Comparison of ENCODE assay signal across 16 cellular contexts in genomic region chrX:130719399-130719798, GRCh38.
A peak's percentile ranks its signal among the peaks of the same experiment; 100 is the strongest.
DNase-seq lines count a peak whose midpoint lies in the region; ATAC-seq and TF ChIP-seq lines count a peak whose summit lies in the region.
"Had no signal": no experiment of that assay in that cellular context is flagged by ENCODE, and none has a peak within 500 bp of the region (broad histone marks: within the 10 kb centered on the region; RNA-seq: fewer than 3 reads in every experiment).

No MANE protein-coding gene starts in this region.

- H3K9me2 ChIP-seq in SK-N-SH (no peaks in the 10 kb centered on the region), Karpas-422 (replicated peaks; ENCODE audit: insufficient read depth, low read length) (no peaks in the 10 kb centered on the region)

- H3K4me3 ChIP-seq in SK-N-SH (ENCODE audit: low read depth in 2 of 2, low read length in 1 of 2) (no peak overlapping the region), Karpas-422 (ENCODE audit: low read length) (no peak overlapping the region), colonic mucosa (no peak overlapping the region)
- H3K4me3 ChIP-seq: BLaER1 had no signal

- peaks cover 4% of the 10 kb centered on the region for H3K9me3 Mint-ChIP-seq in glutamatergic neuron (ENCODE audit: unreplicated experiment)
- H3K9me3 Mint-ChIP-seq: CD8-positive, alpha-beta memory T cell; HFFc6 had no signal

- TF ChIP-seq EP300 in SK-N-SH (IDR thresholded peaks at IDR 0.05; ENCODE audit: borderline replicate concordance in 1 of 2, low read depth in 1 of 2, low read length in 1 of 2) = no peak

- ATAC-seq in SK-N-SH treated with all-trans-retinoic acid at 6 μM for 48 hours = no peak
- no peak for ATAC-seq in GM18517 (IDR thresholded peaks at IDR 0.05; ENCODE audit: unreplicated experiment)

- no peaks in the 10 kb centered on the region for H3F3A ChIP-seq in SK-N-SH (replicated peaks; ENCODE audit: insufficient read depth)

- H3K36me3 ChIP-seq in SK-N-SH (replicated peaks in 1 of 2; ENCODE audit: control insufficient read depth in 1 of 2, insufficient read depth in 2 of 2, low read length in 1 of 2) (no peaks in the 10 kb centered on the region), Karpas-422 (ENCODE audit: insufficient read depth, low read length) (no peaks in the 10 kb centered on the region), colonic mucosa (no peaks in the 10 kb centered on the region)
- H3K36me3 ChIP-seq: BLaER1 had no signal

- WGBS in SK-N-SH (ENCODE audit: low lambda C conversion rate) = 47% methylated on average over 6 of the region's 6 CpGs

- H3K79me2 ChIP-seq in SK-N-SH (ENCODE audit: insufficient read depth) (no peaks in the 10 kb centered on the region), Karpas-422 (ENCODE audit: low read length) (no peaks in the 10 kb centered on the region)

- H3K27ac Mint-ChIP-seq in glutamatergic neuron (ENCODE audit: unreplicated experiment) = peak overlapping the region; percentile 89
- H3K27ac Mint-ChIP-seq: CD8-positive, alpha-beta memory T cell; HFFc6 had no signal

- no peak overlapping the region for H2AFZ ChIP-seq in SK-N-SH (ENCODE audit: low read depth)
- no peak overlapping the region for H2AFZ ChIP-seq in Karpas-422 (ENCODE audit: low read length)

- DNase-seq in SK-N-SH = peak; percentile 2
- DNase-seq in SK-N-DZ (ENCODE audit: low spot score) = peak; percentile 33
- DNase-seq in glutamatergic neuron = peak; percentile 72
- peak; percentile 37 for DNase-seq in retina
- no peak for DNase-seq in Karpas-422
- DNase-seq in colonic mucosa = no peak
- DNase-seq: Caco-2; CD8-positive, alpha-beta memory T cell; DND-41; GDM1; HCEC 1CT; HFFc6 had no signal

- H4K20me1 ChIP-seq in SK-N-SH (ENCODE audit: insufficient read depth) = no peaks in the 10 kb centered on the region
- no peaks in the 10 kb centered on the region for H4K20me1 ChIP-seq in Karpas-422 (ENCODE audit: insufficient read depth, low read depth, low read length)

- H3K4me2 ChIP-seq in SK-N-SH (no peak overlapping the region), Karpas-422 (ENCODE audit: low read depth, low read length, poor library complexity, severe bottlenecking) (no peak overlapping the region)
- H3K4me2 ChIP-seq: BLaER1 had no signal

- H3K27me3 ChIP-seq in SK-N-SH (ENCODE audit: insufficient read depth) (no peaks in the 10 kb centered on the region; the same call in 1 of the 2 replicates), Karpas-422 (ENCODE audit: low read length) (no peaks in the 10 kb centered on the region), colonic mucosa (no peaks in the 10 kb centered on the region)

- H3K9me3 ChIP-seq in SK-N-SH (no peaks in the 10 kb centered on the region), Karpas-422 (ENCODE audit: low read length) (no peaks in the 10 kb centered on the region), colonic mucosa (no peaks in the 10 kb centered on the region)
- H3K9me3 ChIP-seq: BLaER1, Caco-2 had no signal

- no peaks in the 10 kb centered on the region for H3K36me3 Mint-ChIP-seq in glutamatergic neuron (ENCODE audit: unreplicated experiment)

- H3K4me1 ChIP-seq in SK-N-SH (ENCODE audit: control insufficient read depth in 1 of 2, insufficient read depth in 2 of 2, low read depth in 1 of 2, low read length in 1 of 2) = peaks cover 0 to 20% of the 10 kb centered on the region in 2 experiments; a peak in 2 of 4 replicates
- H3K4me1 ChIP-seq in Karpas-422 (ENCODE audit: low read length) = no peaks in the 10 kb centered on the region
- no peaks in the 10 kb centered on the region for H3K4me1 ChIP-seq in colonic mucosa
- H3K4me1 ChIP-seq: BLaER1, Caco-2 had no signal

- no peaks in the 10 kb centered on the region for H3K27me3 Mint-ChIP-seq in glutamatergic neuron (ENCODE audit: unreplicated experiment)

- H3K4me3 Mint-ChIP-seq in glutamatergic neuron (ENCODE audit: unreplicated experiment) = peak overlapping the region; percentile 78
- H3K4me3 Mint-ChIP-seq: CD8-positive, alpha-beta memory T cell; HFFc6 had no signal

- TF ChIP-seq CTCF in SK-N-SH (IDR thresholded peaks at IDR 0.05) = no peak
- TF ChIP-seq CTCF in glutamatergic neuron (IDR thresholded peaks at IDR 0.05; ENCODE audit: partially characterized antibody, unreplicated experiment) = no peak
- no peak for TF ChIP-seq CTCF in colonic mucosa (IDR thresholded peaks at IDR 0.05)

- CTCF ChIA-PET in SK-N-SH (lab: Yijun Ruan, JAX) = interaction anchor here (0.9 to 2.2 kb wide), 2 partner anchors 144 to 179 kb away, joined by 3 to 7 read pairs; no protein-coding TSS in a partner anchor

- peaks cover 48% of the 10 kb centered on the region for H3K4me1 Mint-ChIP-seq in glutamatergic neuron (ENCODE audit: low read depth, unreplicated experiment)
- H3K4me1 Mint-ChIP-seq: CD8-positive, alpha-beta memory T cell had no signal

- TF ChIP-seq RAD21 in SK-N-SH (IDR thresholded peaks at IDR 0.05; ENCODE audit: low read length) = no peak

- intact Hi-C loops in colonic mucosa (cut with DNase I) = no loop called here

- no peak overlapping the region for H3K9ac ChIP-seq in SK-N-SH
- no peak overlapping the region for H3K9ac ChIP-seq in Karpas-422 (ENCODE audit: low read length)
- no peak overlapping the region for H3K9ac ChIP-seq in colonic mucosa (ENCODE audit: low read depth in 2 of 2, low read length in 2 of 2)
- H3K9ac ChIP-seq: BLaER1 had no signal

- POLR2A ChIA-PET in SK-N-SH (lab: Yijun Ruan, JAX) = no interaction called here

- no peak overlapping the region; a peak in 1 of 4 replicates for H3K27ac ChIP-seq in SK-N-SH (ENCODE audit: low read depth in 2 of 2, low read length in 1 of 2)
- no peak overlapping the region for H3K27ac ChIP-seq in Karpas-422 (ENCODE audit: low read length)
- H3K27ac ChIP-seq in colonic mucosa = no peak overlapping the region
- H3K27ac ChIP-seq: BLaER1, HL-60 had no signal

TF ChIP-seq in SK-N-SH, 30 proteins besides CTCF, POLR2A, EP300 and RAD21:
- TF ChIP-seq RCOR1 (IDR thresholded peaks at IDR 0.05; ENCODE audit: low read length) (no peak), SMC3 (IDR thresholded peaks at IDR 0.05; ENCODE audit: low read depth, low read length) (no peak), TAF1 (IDR thresholded peaks at IDR 0.05; ENCODE audit: borderline replicate concordance, low read depth, low read length) (no peak), GATA2 (CRISPR knock-in tag; IDR thresholded peaks at IDR 0.05) (no peak), YY1 (IDR thresholded peaks at IDR 0.05; ENCODE audit: low read depth) (no peak), SIN3A (IDR thresholded peaks at IDR 0.05; ENCODE audit: borderline replicate concordance, low read depth, low read length) (no peak)

TF ChIP-seq in SK-N-SH treated with all-trans-retinoic acid at 6 μM for 48 hours, 23 proteins besides CTCF, POLR2A, EP300 and RAD21:
- TF ChIP-seq TCF4 (CRISPR knock-in tag; IDR thresholded peaks at IDR 0.05; ENCODE audit: borderline replicate concordance) (no peak), RARB (CRISPR knock-in tag; IDR thresholded peaks at IDR 0.05) (no peak), TOX (CRISPR knock-in tag; IDR thresholded peaks at IDR 0.05; ENCODE audit: borderline replicate concordance) (no peak), ZNF8 (CRISPR knock-in tag; IDR thresholded peaks at IDR 0.05) (no peak), BACH2 (CRISPR knock-in tag; IDR thresholded peaks at IDR 0.05; ENCODE audit: borderline replicate concordance) (no peak), CSRNP3 (CRISPR knock-in tag; IDR thresholded peaks at IDR 0.05) (no peak), CREB5 (CRISPR knock-in tag; IDR thresholded peaks at IDR 0.05; ENCODE audit: low read depth) (no peak), ZNF565 (CRISPR knock-in tag; conservative IDR thresholded peaks at IDR 0.05; ENCODE audit: low read depth) (no peak), SNAI2 (CRISPR knock-in tag; IDR thresholded peaks at IDR 0.05) (no peak), ZFP3 (CRISPR knock-in tag; IDR thresholded peaks at IDR 0.05) (no peak), ISL1 (CRISPR knock-in tag; IDR thresholded peaks at IDR 0.05) (no peak)

Comparison
In these comparisons a context has a peak if more than half of its experiments do, and no peak if none do; other contexts are left out.
1. DNase-seq: peak in SK-N-SH (single experiment), SK-N-DZ (single experiment), glutamatergic neuron (single experiment) and retina (single experiment); none in Karpas-422 (single experiment) and colonic mucosa (single experiment).